20 cellular contexts compared by ENCODE assay signal in the genomic region with DNA sequence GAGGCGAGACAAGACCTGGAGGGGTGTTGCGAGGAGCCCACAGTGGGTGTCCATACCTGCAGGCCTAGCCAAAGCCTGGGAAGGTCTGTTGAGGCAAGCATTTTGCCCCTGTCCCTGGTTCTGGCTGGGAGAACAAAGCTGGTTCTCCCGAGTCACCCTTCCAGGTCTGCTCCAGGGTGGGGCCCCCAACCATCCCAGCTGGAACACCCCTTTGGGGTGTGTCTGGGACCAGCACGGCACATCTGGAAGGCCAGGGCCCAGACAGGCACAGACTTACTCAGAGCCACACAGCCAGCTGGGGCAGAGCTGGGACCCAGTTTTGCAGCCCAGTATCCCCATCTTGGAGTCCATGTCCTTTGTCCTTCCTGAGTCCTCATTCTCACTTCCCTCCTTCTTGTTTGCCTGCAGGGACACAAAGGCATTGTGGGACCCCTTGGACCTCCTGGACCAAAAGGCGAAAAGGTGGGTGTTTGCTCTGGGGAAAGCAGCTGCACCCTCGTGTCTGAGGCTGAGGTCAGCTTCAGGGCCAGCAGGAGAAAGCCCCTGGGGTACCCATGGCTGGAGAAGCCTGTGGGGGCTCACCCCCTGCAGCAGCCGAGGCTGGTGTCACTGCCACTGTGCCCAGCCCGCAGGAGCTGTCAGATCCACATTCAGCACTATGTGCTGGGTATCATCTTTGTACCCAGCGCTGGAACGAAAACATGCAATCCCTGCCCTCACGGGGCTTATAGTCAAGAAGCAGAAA. TPM values are rescaled to one million over a fixed set of nuclear protein-coding genes. Genes with fewer than 3 reads are reported as not detected.
A peak's percentile ranks its signal among the peaks of the same experiment; 100 is the strongest.
DNase-seq lines count a peak whose midpoint lies in the region; ATAC-seq, FAIRE-seq and TF ChIP-seq lines count a peak whose summit lies in the region.
"Had no signal": no experiment of that assay in that cellular context is flagged by ENCODE, and none has a peak within 500 bp of the region (broad histone marks: within the 10 kb centered on the region; RNA-seq: fewer than 3 reads in every experiment).

No MANE protein-coding gene starts in this region.

- H3K27ac ChIP-seq in RWPE2 (ENCODE audit: poor library complexity, severe bottlenecking), result no peak overlapping the region
- no peak overlapping the region for H3K27ac ChIP-seq in kidney (ENCODE audit: low read depth in 2 of 2, low read length in 2 of 2)
- H3K27ac ChIP-seq in ovary, result peak overlapping the region in 1 of 2 donors; percentile 41
- H3K27ac ChIP-seq: esophagus squamous epithelium had no signal

- TF ChIP-seq CTCF in BE2C (IDR thresholded peaks at IDR 0.05; ENCODE audit: low read depth, low read length) (no peak), RWPE2 (IDR thresholded peaks at IDR 0.05; ENCODE audit: poor library complexity, severe bottlenecking) (no peak), kidney (IDR thresholded peaks at IDR 0.05; ENCODE audit: borderline replicate concordance, extremely low read depth, insufficient read depth) (no peak), ovary (IDR thresholded peaks at IDR 0.05) (no peak)

- intact Hi-C loops in kidney (cut with DNase I) (loop anchor here (5.0 kb wide), 1 partner anchor 127 kb away; a partner anchor contains a TSS), ovary (cut with DNase I) (loop anchor here in 3 of 4 donors (5.0 kb wide), 4 partner anchors 127 to 202 kb away; a partner anchor contains a TSS)

- no peak overlapping the region for H3K9ac ChIP-seq in kidney (ENCODE audit: low read length in 2 of 2)

- H3K4me1 ChIP-seq in BE2C (peaks cover 4% of the 10 kb centered on the region; the same call in 1 of the 2 replicates), RWPE2 (ENCODE audit: insufficient read depth, poor library complexity, severe bottlenecking) (peaks cover 38% of the 10 kb centered on the region), kidney (ENCODE audit: control insufficient read depth in 1 of 2, insufficient read depth in 1 of 2, low read depth in 1 of 2, low read length in 2 of 2) (peaks cover 7 to 10% of the 10 kb centered on the region in 2 donors), ovary (ENCODE audit: insufficient read depth) (peaks cover 14% of the 10 kb centered on the region)

- DNase-seq in BE2C (peak; percentile 4), RWPE2 (ENCODE audit: low spot score) (peak; percentile 24), kidney (peak; percentile 58), ovary (peak; percentile 9 to 35 (median 19)), foreskin melanocyte (no peak), NCI-H1048 (lab: John Stamatoyannopoulos, UW) (no peak)
- DNase-seq: activated CD4-positive, alpha-beta memory T cell treated with anti-CD3 and anti-CD28 coated beads, Interleukin-2, amount 10 ng/mL, durations not matched to agents 7 days and 5 days; activated T-cell treated with anti-CD3 and anti-CD28 coated beads, Interleukin-2, amount 50 U/mL, for 4 hours; esophagus squamous epithelium; immature natural killer cell; NCI-H1694 treated with DMSO at 0.1 percent for 48 hours; stimulated activated CD4-positive, alpha-beta T cell treated with anti-CD3 and anti-CD28 coated beads, Interleukin-4, amount 100 ng/mL, for 1 hour had no signal

- H3K27me3 ChIP-seq in BE2C (no peaks in the 10 kb centered on the region), RWPE2 (ENCODE audit: insufficient read depth, poor library complexity, severe bottlenecking) (no peaks in the 10 kb centered on the region), ovary (no peaks in the 10 kb centered on the region)
- H3K27me3 ChIP-seq: esophagus squamous epithelium, MG63 had no signal

- no peaks in the 10 kb centered on the region for H3K9me3 ChIP-seq in BE2C
- no peaks in the 10 kb centered on the region for H3K9me3 ChIP-seq in RWPE2 (ENCODE audit: severe bottlenecking)
- no peaks in the 10 kb centered on the region for H3K9me3 ChIP-seq in kidney (ENCODE audit: control insufficient read depth in 1 of 2, low read length in 2 of 2)
- H3K9me3 ChIP-seq in ovary, result no peaks in the 10 kb centered on the region
- H3K9me3 ChIP-seq: Caco-2, esophagus squamous epithelium, MG63 had no signal

- TF ChIP-seq EP300 in ovary (IDR thresholded peaks at IDR 0.05), result no peak

- ATAC-seq in RWPE2 (ENCODE audit: low read depth) (no peak), HG03280 (IDR thresholded peaks at IDR 0.05; ENCODE audit: unreplicated experiment) (no peak), GM19035 (IDR thresholded peaks at IDR 0.05; ENCODE audit: unreplicated experiment) (no peak)
- ATAC-seq: activated T-cell treated with anti-CD3 and anti-CD28 coated beads, Interleukin-2, amount 50 U/mL, for 4 hours had no signal

- FAIRE-seq in kidney (lab: Jason Lieb, UNC), result no peak
- FAIRE-seq: bronchial epithelial cell, GM18507 had no signal

- 89 to 92% (median 90%) methylated on average over 11 of the region's 11 CpGs for WGBS in ovary, 3 donors

- H3K36me3 ChIP-seq in BE2C, result no peaks in the 10 kb centered on the region
- no peaks in the 10 kb centered on the region for H3K36me3 ChIP-seq in RWPE2 (ENCODE audit: low read depth)
- peaks cover 0 to 2% of the 10 kb centered on the region in 2 donors for H3K36me3 ChIP-seq in kidney (ENCODE audit: control insufficient read depth in 1 of 2, insufficient read depth in 2 of 2, low read length in 2 of 2)
- no peaks in the 10 kb centered on the region for H3K36me3 ChIP-seq in ovary
- H3K36me3 ChIP-seq: esophagus squamous epithelium had no signal

- TF ChIP-seq POLR2A in ovary (IDR thresholded peaks at IDR 0.05), result no peak

- H3K4me3 ChIP-seq in BE2C (ENCODE audit: low read depth, low read length) (no peak overlapping the region), RWPE2 (ENCODE audit: severe bottlenecking) (no peak overlapping the region), kidney (ENCODE audit: low read length in 2 of 2) (no peak overlapping the region), ovary (no peak overlapping the region)
- H3K4me3 ChIP-seq: esophagus squamous epithelium, MG63 had no signal

RNA-seq across cellular contexts. Expression of a gene that starts 38.4 kb away (rescaled TPM):
- not detected for polyA plus RNA-seq in BE2C (2012; ENCODE audit: insufficient read depth, insufficient read length, low read depth)
- not detected for total RNA-seq in kidney
- 0.73 TPM for polyA plus RNA-seq in kidney (ENCODE audit: insufficient read depth, low read depth, low replicate concordance)
- 10 to 100 TPM in 1 of 7 donors, 1 to 10 TPM in 1, under 1 TPM in 2, not detected in 3; 0.30 to 11.9 (median 1.8) TPM for total RNA-seq in ovary
- 1 to 10 TPM in 1 of 2 donors, not detected in 1; 2.1 TPM for polyA plus RNA-seq in ovary
- total RNA-seq: activated CD4-positive, alpha-beta memory T cell treated with anti-CD3 and anti-CD28 coated beads, Interleukin-2, amount 10 ng/mL, durations not matched to agents 7 days and 5 days; bronchial epithelial cell; mesothelial cell of epicardium; NCI-H460 had no signal
- polyA plus RNA-seq: immature natural killer cell had no signal

RNA-seq across cellular contexts. Expression of a gene that starts 45.2 kb away (rescaled TPM):
- polyA plus RNA-seq in BE2C (2012; ENCODE audit: insufficient read depth, insufficient read length, low read depth), result not detected
- not detected for total RNA-seq in kidney
- polyA plus RNA-seq in kidney (ENCODE audit: insufficient read depth, low read depth, low replicate concordance), result not detected
- 1 to 10 TPM in 1 of 7 donors, under 1 TPM in 1, not detected in 5; 0.82 to 2.6 TPM for total RNA-seq in ovary
- polyA plus RNA-seq in ovary, result under 1 TPM in 1 of 2 donors, not detected in 1; 0.52 TPM
- total RNA-seq: activated CD4-positive, alpha-beta memory T cell treated with anti-CD3 and anti-CD28 coated beads, Interleukin-2, amount 10 ng/mL, durations not matched to agents 7 days and 5 days; bronchial epithelial cell; esophagus squamous epithelium; mesothelial cell of epicardium; NCI-H460 had no signal
- polyA plus RNA-seq: immature natural killer cell had no signal

Comparison
In these comparisons a context has a peak if more than half of its experiments do, and no peak if none do; other contexts are left out.
1. DNase-seq: peak in BE2C (single experiment), RWPE2 (single experiment), kidney (single experiment) and ovary (5 of 5); none in foreskin melanocyte (single experiment) and NCI-H1048 (single experiment).